Comparison of ENCODE assay signal across 7 cellular contexts in the genomic region with DNA sequence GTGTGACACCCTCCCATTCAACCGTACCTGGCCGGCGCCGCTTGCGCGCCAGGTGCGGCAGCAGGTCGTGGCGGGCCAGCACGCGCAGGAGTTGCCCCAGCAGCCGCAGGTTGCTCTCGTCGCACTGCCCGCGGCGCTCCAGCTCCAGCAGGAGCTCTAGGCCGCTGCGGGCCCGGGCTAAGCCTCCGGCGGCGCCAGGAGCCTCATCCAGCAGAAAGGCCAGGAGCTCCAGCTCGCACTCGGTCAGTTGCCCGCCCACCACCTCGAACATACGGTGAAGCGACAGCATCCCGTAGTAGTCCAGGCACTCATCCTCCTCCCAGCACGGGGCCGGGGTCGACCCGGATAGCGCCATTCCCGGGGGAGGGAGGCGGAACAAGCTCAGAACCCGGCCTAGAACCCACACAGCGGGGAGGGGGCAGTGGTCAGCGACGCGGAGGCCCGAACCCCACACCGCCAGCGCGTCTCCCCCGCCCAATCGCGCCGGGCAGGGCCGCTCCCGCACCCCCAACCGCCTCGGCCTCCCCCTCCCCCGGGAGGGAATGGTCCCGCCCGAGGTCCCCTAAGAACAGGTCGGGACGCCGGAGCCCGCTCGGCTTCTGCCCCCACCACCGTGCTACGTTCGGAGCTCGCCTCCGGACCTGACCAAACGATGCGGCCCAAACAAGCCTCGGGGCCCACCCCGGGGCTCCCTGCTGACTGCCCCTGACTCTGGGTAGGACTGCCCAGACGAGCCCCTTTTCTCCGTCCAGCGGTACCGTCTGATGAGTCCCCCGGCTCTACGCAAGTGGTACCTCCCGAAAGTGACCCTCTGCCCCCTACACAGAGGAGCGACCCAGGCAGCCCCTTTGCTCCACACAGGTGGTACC. TPM values are rescaled to one million over a fixed set of nuclear protein-coding genes. Genes with fewer than 3 reads are reported as not detected.
DNase-seq lines count a peak whose midpoint lies in the region; ATAC-seq and TF ChIP-seq lines count a peak whose summit lies in the region.

No MANE protein-coding gene starts in this region.

- no peaks in the 10 kb centered on the region for H3K27me3 ChIP-seq in SJCRH30

- H3K27ac ChIP-seq in SJCRH30 (no peak overlapping the region), caudate nucleus (ENCODE audit: low read depth, low read length) (peak overlapping the region; percentile 100)

- peaks cover 3% of the 10 kb centered on the region; the same call in 1 of the 2 replicates for H3K4me1 ChIP-seq in SJCRH30

- ATAC-seq in HG03095 (IDR thresholded peaks at IDR 0.05; ENCODE audit: unreplicated experiment) = peak; percentile 13

- in situ Hi-C loops in GM13976 (cut with MboI; ENCODE audit: low sequenced_read_pairs, unreplicated experiment) = no loop called here

- peak overlapping the region; percentile 64 for H3K4me3 ChIP-seq in SJCRH30

- no peaks in the 10 kb centered on the region for H3K9me3 ChIP-seq in SJCRH30 (replicated peaks)

- H3K36me3 ChIP-seq in SJCRH30 = 0 out of 2 replicates have a peak, but pooled peaks cover 2% of the 10 kb centered on the region

- DNase-seq in GM13976 (ENCODE audit: low spot score) = peak; percentile 59
- peak; percentile 34 to 45 for DNase-seq in SJCRH30
- peak in 30 of 61 donors; percentile 0 to 74 (median 50) for DNase-seq in caudate nucleus (lab: John Stamatoyannopoulos, UW)
- DNase-seq in kidney tubule cell (ENCODE audit: low spot score) = peak; percentile 44
- DNase-seq in stimulated activated CD4-positive, alpha-beta T cell treated with anti-CD3 and anti-CD28 coated beads, Interleukin-2, amount 100 ng/mL, for 24 hours = peak; percentile 38 to 43
- DNase-seq in NOMO-1 treated with dmso at 0.1 percent for 144 hours (lab: John Stamatoyannopoulos, UW; ENCODE audit: unreplicated experiment) = no peak

- TF ChIP-seq CTCF in GM13976 (IDR thresholded peaks at IDR 0.05; ENCODE audit: borderline replicate concordance, control extremely low read depth, extremely low read depth, insufficient read depth, missing control alignments) = no peak

RNA-seq across cellular contexts. Expression of a gene that starts 0.6 kb away (rescaled TPM):
- total RNA-seq in SJCRH30 (2014; rRNA removed; shearing (Covaris generic)) = 16.2 and 18.0 TPM in 2 replicates

RNA-seq across cellular contexts. Expression of a gene that starts 3.2 kb away (rescaled TPM):
- 9.2 and 10.7 TPM in 2 replicates for total RNA-seq in SJCRH30 (2014; rRNA removed; shearing (Covaris generic))

RNA-seq across cellular contexts. Expression of a gene that starts 25.5 kb away (rescaled TPM):
- total RNA-seq in SJCRH30 (2014; rRNA removed; shearing (Covaris generic)) = 34.9 and 37.1 TPM in 2 replicates

RNA-seq across cellular contexts. Expression of a gene that starts 38.0 kb away (rescaled TPM):
- 35.1 and 37.7 TPM in 2 replicates for total RNA-seq in SJCRH30 (2014; rRNA removed; shearing (Covaris generic))

RNA-seq across cellular contexts. Expression of a gene that starts 52.2 kb away (rescaled TPM):
- total RNA-seq in SJCRH30 (2014; rRNA removed; shearing (Covaris generic)) = 19.1 and 21.5 TPM in 2 replicates
